21 cellular contexts compared by ENCODE assay signal in genomic region chr2:188450740-188451480, GRCh38.
DNase-seq lines count a peak whose midpoint lies in the region; ATAC-seq and TF ChIP-seq lines count a peak whose summit lies in the region.
"Had no signal": no experiment of that assay in that cellular context is flagged by ENCODE, and none has a peak within 500 bp of the region (broad histone marks: within the 10 kb centered on the region; RNA-seq: fewer than 3 reads in every experiment).

No MANE protein-coding gene starts in this region.

- intact Hi-C loops in Right ventricle myocardium superior (cut with DNase I) (no loop called here), lower leg skin (cut with DNase I; ENCODE audit: low total_unique reads) (no loop called here), spleen (cut with DNase I; ENCODE audit: low total_unique reads) (no loop called here)

- H3K27ac ChIP-seq in spleen: no peak overlapping the region
- H3K27ac ChIP-seq: suprapubic skin, vagina had no signal

- DNase-seq in AG09309 (ENCODE audit: low read depth): peak; percentile 11
- DNase-seq in HFF-Myc (ENCODE audit: extremely low read depth, low read depth): peak; percentile 44
- DNase-seq in astrocyte of the cerebellum (ENCODE audit: low read depth): peak; percentile 45
- DNase-seq in fibroblast of villous mesenchyme (ENCODE audit: low read depth): peak; percentile 61
- DNase-seq in Right ventricle myocardium superior: no peak
- no peak for DNase-seq in lower leg skin (ENCODE audit: low spot score in 2 of 2)
- DNase-seq in spleen: no peak
- DNase-seq: activated B cell treated with CpG ODN at 0.5 μM for 24 hours; activated CD8-positive, alpha-beta T cell treated with anti-CD3 and anti-CD28 coated beads, Interleukin-2, amount 10 ng/mL, durations not matched to agents 7 days and 5 days; activated T-cell treated with anti-CD3 and anti-CD28 coated beads, Interleukin-2, amount 50 U/mL, for 24 hours; CD8-positive, alpha-beta T cell; DMS79; head of caudate nucleus; NCI-H1092 treated with DMSO at 0.1 percent for 48 hours; NCI-H2107; NCI-H510A treated with DMSO at 0.1 percent for 48 hours; SHP77; stimulated activated CD4-positive, alpha-beta T cell treated with anti-CD3 and anti-CD28 coated beads, Interleukin-12 subunit alpha, Interleukin-12 subunit beta, amount 100 ng/mL, for 4 hours had no signal

- peaks cover 0 to 12% (median 0%) of the 10 kb centered on the region in 8 donors for H3K9me3 ChIP-seq in spleen
- H3K9me3 ChIP-seq: suprapubic skin, vagina had no signal

- no peaks in the 10 kb centered on the region for H3K4me1 ChIP-seq in spleen
- H3K4me1 ChIP-seq: suprapubic skin had no signal

- ATAC-seq in esophagus mucosa: no peak
- ATAC-seq in Right ventricle myocardium superior (ENCODE audit: poor library complexity): no peak
- ATAC-seq: activated CD8-positive, alpha-beta T cell treated with anti-CD3 and anti-CD28 coated beads, Interleukin-2, amount 10 ng/mL, durations not matched to agents 7 days and 5 days; CD8-positive, alpha-beta T cell had no signal

- in situ Hi-C loops in astrocyte of the cerebellum (cut with HindIII; ENCODE audit: low sequenced_read_pairs): no loop called here

- H3K27me3 ChIP-seq in spleen (replicated peaks in 1 of 7): no peaks in the 10 kb centered on the region
- H3K27me3 ChIP-seq: suprapubic skin, vagina had no signal

- no peak for TF ChIP-seq POLR2A in lower leg skin (IDR thresholded peaks at IDR 0.05)
- TF ChIP-seq POLR2A in spleen (IDR thresholded peaks at IDR 0.05): no peak

- TF ChIP-seq CTCF in AG09309 (IDR thresholded peaks at IDR 0.05; ENCODE audit: control insufficient read depth, insufficient read depth, low read depth, low read length, missing control alignments) (no peak), HFF-Myc (IDR thresholded peaks at IDR 0.05; ENCODE audit: low read depth, low read length, missing control alignments) (no peak), astrocyte of the cerebellum (IDR thresholded peaks at IDR 0.05; ENCODE audit: low read depth, low read length, missing control alignments) (no peak), fibroblast of villous mesenchyme (IDR thresholded peaks at IDR 0.05; ENCODE audit: insufficient read depth, low read depth, low read length) (no peak), lower leg skin (IDR thresholded peaks at IDR 0.05) (no peak), spleen (IDR thresholded peaks at IDR 0.05 in 8 of 11, conservative IDR thresholded peaks at IDR 0.05 in 3 of 11) (no peak)

- H3K36me3 ChIP-seq in spleen: no peaks in the 10 kb centered on the region
- H3K36me3 ChIP-seq: suprapubic skin, vagina had no signal

- H3K4me3 ChIP-seq in AG09309 (ENCODE audit: control insufficient read depth, low read depth, low read length) (no peak overlapping the region), HFF-Myc (replicated peaks; ENCODE audit: low read depth, low read length) (no peak overlapping the region), astrocyte of the cerebellum (ENCODE audit: low read depth, low read length) (no peak overlapping the region), fibroblast of villous mesenchyme (ENCODE audit: low read depth, low read length) (no peak overlapping the region), lower leg skin (ENCODE audit: low read depth, poor library complexity, severe bottlenecking) (no peak overlapping the region), spleen (no peak overlapping the region)
- H3K4me3 ChIP-seq: suprapubic skin, vagina had no signal

- WGBS in lower leg skin, 2 donors: 48 to 60% methylated on average over 2 of the region's 2 CpGs
- WGBS in spleen, 5 donors: 76 to 87% (median 77%) methylated on average over 2 of the region's 2 CpGs

Comparison
In these comparisons a context has a peak if more than half of its experiments do, and no peak if none do; other contexts are left out.
1. DNase-seq: peak in AG09309 (single experiment), HFF-Myc (single experiment), astrocyte of the cerebellum (single experiment) and fibroblast of villous mesenchyme (single experiment); none in Right ventricle myocardium superior (single experiment), lower leg skin (0 of 2) and spleen (single experiment).